1 cellular context compared by ENCODE assay signal in the genomic region with DNA sequence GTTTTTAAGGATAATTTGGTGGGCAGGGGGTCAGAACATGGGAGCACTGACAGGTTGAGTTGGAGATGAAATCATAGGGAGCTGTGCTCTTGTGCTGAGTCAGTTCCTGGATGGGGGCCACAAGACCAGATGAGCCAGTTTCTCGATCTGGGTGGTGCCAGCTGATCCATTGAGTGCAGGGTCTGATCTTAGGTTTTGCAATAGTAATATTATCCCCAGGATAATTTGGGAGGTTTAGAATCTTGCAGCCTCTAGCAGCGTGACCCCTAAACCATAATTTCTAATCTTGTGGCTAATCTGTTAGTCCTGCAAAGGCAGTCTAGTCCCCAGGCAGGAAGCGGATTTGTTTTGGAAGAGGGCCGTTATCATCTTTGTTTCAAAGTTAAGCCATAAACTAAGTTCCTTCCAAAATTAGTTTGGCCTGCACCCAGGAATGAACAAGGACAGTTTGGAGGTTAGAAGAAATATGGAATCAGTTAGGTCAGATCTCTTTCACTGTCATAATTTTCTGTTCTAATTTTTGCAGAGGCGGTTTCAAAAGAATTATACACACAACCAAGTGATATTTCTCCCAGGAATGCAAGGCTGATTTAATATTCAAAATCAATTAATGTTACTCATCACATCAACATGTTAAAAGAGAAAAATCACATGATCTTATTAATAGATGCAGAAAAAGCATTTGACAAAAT.
TF ChIP-seq lines count a peak whose summit lies in the region.

No MANE protein-coding gene starts in this region.

TF ChIP-seq in H1, 55 proteins besides CTCF, POLR2A, EP300 and RAD21:
- TF ChIP-seq EGR1 (IDR thresholded peaks at IDR 0.05; ENCODE audit: borderline replicate concordance, low read depth, low read length) (no peak), HDAC6 (IDR thresholded peaks at IDR 0.05; ENCODE audit: low read depth, low read length) (no peak), CHD2 (IDR thresholded peaks at IDR 0.05; ENCODE audit: low read length) (no peak), RNF2 (IDR thresholded peaks at IDR 0.05; ENCODE audit: borderline replicate concordance, low read depth, low read length, missing control alignments, poor library complexity, severe bottlenecking) (no peak), CREB1 (IDR thresholded peaks at IDR 0.05) (no peak)
